In the genomic region with DNA sequence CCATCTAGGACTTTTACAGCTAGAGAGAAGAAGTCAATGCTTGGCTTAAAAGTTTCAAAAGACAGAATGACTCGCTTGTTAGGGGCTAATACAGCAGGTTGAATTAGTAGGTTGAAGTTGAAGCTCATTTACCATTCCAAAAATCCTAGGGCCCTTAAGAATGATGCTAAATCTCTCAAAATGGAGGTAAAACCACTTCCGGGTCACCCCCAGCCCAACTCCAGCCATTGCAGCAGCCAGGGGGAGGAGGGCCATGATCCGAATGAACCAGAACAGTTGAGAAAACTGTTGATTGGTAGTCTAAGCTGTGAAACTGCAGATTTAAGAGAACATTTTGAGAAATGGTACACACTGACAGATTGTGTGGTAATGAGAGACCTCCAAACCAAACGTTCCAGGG, we compare ENCODE assay signal across 39 cellular contexts.
"Had no signal": no experiment of that assay in that cellular context is flagged by ENCODE, and none has a peak within 500 bp of the region (broad histone marks: within the 10 kb centered on the region; RNA-seq: fewer than 3 reads in every experiment).

No MANE protein-coding gene starts in this region.

- H3K4me1 Mint-ChIP-seq: activated naive CD4-positive, alpha-beta T cell treated with anti-CD3 and anti-CD28 coated beads, Interleukin-2, amount 10 ng/mL, durations not matched to agents 7 days and 5 days; activated naive CD8-positive, alpha-beta T cell treated with anti-CD3 and anti-CD28 coated beads, Interleukin-2, amount 10 ng/mL, durations not matched to agents 7 days and 5 days; activated naive CD8-positive, alpha-beta T cell treated with anti-CD3 and anti-CD28 coated beads, Interleukin-2, amount 50 U/mL, for 24 hours; activated T-helper 17 cell treated with anti-CD3 and anti-CD28 coated beads, Interleukin-2, amount 50 U/mL, for 72 hours had no signal

- H3K36me3 Mint-ChIP-seq: activated naive CD4-positive, alpha-beta T cell treated with anti-CD3 and anti-CD28 coated beads, Interleukin-2, amount 10 ng/mL, durations not matched to agents 7 days and 5 days; activated naive CD4-positive, alpha-beta T cell treated with anti-CD3 and anti-CD28 coated beads, Interleukin-2, amount 50 U/mL, for 72 hours; activated naive CD8-positive, alpha-beta T cell; brain had no signal

- H3K36me3 ChIP-seq: adrenal gland, ascending aorta, brain microvascular endothelial cell, breast epithelium, cardiac muscle cell had no signal

- H3K27ac ChIP-seq: adrenal gland, ascending aorta, body of pancreas, brain microvascular endothelial cell, breast epithelium, cardiac muscle cell had no signal

- H3K27me3 ChIP-seq: adrenal gland, ascending aorta, body of pancreas, brain microvascular endothelial cell, breast epithelium, cardiac muscle cell had no signal

- H3K27ac Mint-ChIP-seq: activated naive CD4-positive, alpha-beta T cell treated with anti-CD3 and anti-CD28 coated beads for 36 hours; activated naive CD4-positive, alpha-beta T cell treated with anti-CD3 and anti-CD28 coated beads, Interleukin-2, amount 10 ng/mL, durations not matched to agents 7 days and 5 days; activated naive CD4-positive, alpha-beta T cell treated with anti-CD3 and anti-CD28 coated beads, Interleukin-2, amount 50 U/mL, for 24 hours; activated naive CD4-positive, alpha-beta T cell treated with anti-CD3 and anti-CD28 coated beads, Interleukin-2, amount 50 U/mL, for 72 hours; activated naive CD8-positive, alpha-beta T cell; activated naive CD8-positive, alpha-beta T cell treated with anti-CD3 and anti-CD28 coated beads for 36 hours; activated naive CD8-positive, alpha-beta T cell treated with anti-CD3 and anti-CD28 coated beads, Interleukin-2, amount 10 ng/mL, durations not matched to agents 7 days and 5 days; activated naive CD8-positive, alpha-beta T cell treated with anti-CD3 and anti-CD28 coated beads, Interleukin-2, amount 50 U/mL, for 24 hours; activated T-cell treated with anti-CD3 and anti-CD28 coated beads, Interleukin-2, amount 50 U/mL, for 24 hours; activated T-cell treated with anti-CD3 and anti-CD28 coated beads, Interleukin-2, amount 50 U/mL, for 72 hours; activated T-helper 1 cell treated with anti-CD3 and anti-CD28 coated beads, Interleukin-12 subunit alpha, Interleukin-12 subunit beta, Interleukin-2, Interleukin-4 antibody, amounts not matched to agents 30 ng/mL and 10 ng/mL and 1 ng/mL, durations not matched to agents 14 hours and 24 hours and 36 hours; activated T-helper 17 cell treated with anti-CD3 and anti-CD28 coated beads, Interleukin-2, amount 50 U/mL, for 72 hours; activated T-helper 2 cell treated with anti-CD3 and anti-CD28 coated beads, Interferon-gamma antibody, Interleukin-2, Interleukin-4, amounts not matched to agents 10 μg/mL and 5 μg/mL and 100 μg/mL, durations not matched to agents 14 hours and 24 hours and 36 hours had no signal

- H3K4me1 ChIP-seq: adrenal gland, ascending aorta, body of pancreas, breast epithelium had no signal

- ATAC-seq: activated naive CD4-positive, alpha-beta T cell treated with anti-CD3 and anti-CD28 coated beads, Interleukin-2, amount 50 U/mL, for 72 hours; activated naive CD8-positive, alpha-beta T cell treated with anti-CD3 and anti-CD28 coated beads, Interleukin-2, amount 50 U/mL, for 24 hours; activated T-cell treated with anti-CD3 and anti-CD28 coated beads, Interleukin-2, amount 50 U/mL, for 4 hours; activated T-cell treated with anti-CD3 and anti-CD28 coated beads, Interleukin-2, amount 50 U/mL, for 72 hours; activated T-helper 17 cell treated with anti-CD3 and anti-CD28 coated beads, Interleukin-2, amount 50 U/mL, for 72 hours; body of pancreas had no signal

- H3K4me3 Mint-ChIP-seq: activated naive CD4-positive, alpha-beta T cell treated with anti-CD3 and anti-CD28 coated beads for 36 hours; activated naive CD4-positive, alpha-beta T cell treated with anti-CD3 and anti-CD28 coated beads, Interleukin-2, amount 10 ng/mL, durations not matched to agents 7 days and 5 days; activated naive CD4-positive, alpha-beta T cell treated with anti-CD3 and anti-CD28 coated beads, Interleukin-2, amount 50 U/mL, for 24 hours; activated naive CD8-positive, alpha-beta T cell; activated naive CD8-positive, alpha-beta T cell treated with anti-CD3 and anti-CD28 coated beads for 36 hours; activated naive CD8-positive, alpha-beta T cell treated with anti-CD3 and anti-CD28 coated beads, Interleukin-2, amount 10 ng/mL, durations not matched to agents 7 days and 5 days; activated naive CD8-positive, alpha-beta T cell treated with anti-CD3 and anti-CD28 coated beads, Interleukin-2, amount 50 U/mL, for 24 hours; activated T-cell treated with anti-CD3 and anti-CD28 coated beads, Interleukin-2, amount 50 U/mL, for 24 hours; activated T-cell treated with anti-CD3 and anti-CD28 coated beads, Interleukin-2, amount 50 U/mL, for 4 hours; activated T-cell treated with anti-CD3 and anti-CD28 coated beads, Interleukin-2, amount 50 U/mL, for 72 hours; activated T-helper 1 cell treated with anti-CD3 and anti-CD28 coated beads, Interleukin-12 subunit alpha, Interleukin-12 subunit beta, Interleukin-2, Interleukin-4 antibody, amounts not matched to agents 30 ng/mL and 10 ng/mL and 1 ng/mL, durations not matched to agents 14 hours and 24 hours and 36 hours; activated T-helper 17 cell treated with anti-CD3 and anti-CD28 coated beads, Interleukin-2, amount 50 U/mL, for 72 hours; brain; central memory CD8-positive, alpha-beta T cell had no signal

- FAIRE-seq: astrocyte, colon had no signal

- H3K9me3 Mint-ChIP-seq: activated naive CD4-positive, alpha-beta T cell treated with anti-CD3 and anti-CD28 coated beads for 36 hours; activated naive CD4-positive, alpha-beta T cell treated with anti-CD3 and anti-CD28 coated beads, Interleukin-2, amount 10 ng/mL, durations not matched to agents 7 days and 5 days; activated naive CD8-positive, alpha-beta T cell treated with anti-CD3 and anti-CD28 coated beads for 36 hours; activated naive CD8-positive, alpha-beta T cell treated with anti-CD3 and anti-CD28 coated beads, Interleukin-2, amount 50 U/mL, for 24 hours; activated T-cell treated with anti-CD3 and anti-CD28 coated beads, Interleukin-2, amount 50 U/mL, for 24 hours; activated T-cell treated with anti-CD3 and anti-CD28 coated beads, Interleukin-2, amount 50 U/mL, for 4 hours; activated T-helper 2 cell treated with anti-CD3 and anti-CD28 coated beads, Interferon-gamma antibody, Interleukin-2, Interleukin-4, amounts not matched to agents 10 μg/mL and 5 μg/mL and 100 μg/mL, durations not matched to agents 14 hours and 24 hours and 36 hours; central memory CD8-positive, alpha-beta T cell had no signal

- H3K9me3 ChIP-seq: adrenal gland, ascending aorta, body of pancreas, breast epithelium had no signal

- H3K27me3 Mint-ChIP-seq: activated naive CD4-positive, alpha-beta T cell treated with anti-CD3 and anti-CD28 coated beads, Interleukin-2, amount 10 ng/mL, durations not matched to agents 7 days and 5 days; activated naive CD4-positive, alpha-beta T cell treated with anti-CD3 and anti-CD28 coated beads, Interleukin-2, amount 50 U/mL, for 24 hours; activated naive CD8-positive, alpha-beta T cell treated with anti-CD3 and anti-CD28 coated beads for 36 hours; activated naive CD8-positive, alpha-beta T cell treated with anti-CD3 and anti-CD28 coated beads, Interleukin-2, amount 10 ng/mL, durations not matched to agents 7 days and 5 days; activated naive CD8-positive, alpha-beta T cell treated with anti-CD3 and anti-CD28 coated beads, Interleukin-2, amount 50 U/mL, for 24 hours; activated T-cell treated with anti-CD3 and anti-CD28 coated beads, Interleukin-2, amount 50 U/mL, for 24 hours had no signal

- DNase-seq: activated effector memory CD4-positive, alpha-beta T cell treated with anti-CD3 and anti-CD28 coated beads, Interleukin-2, amount 50 U/mL, for 16 hours; activated effector memory CD4-positive, alpha-beta T cell treated with Interleukin-2 at 50 U/mL for 16 hours; activated gamma-delta T cell; activated gamma-delta T cell treated with Interleukin-2 at 50 U/mL for 16 hours; activated naive CD4-positive, alpha-beta T cell; activated naive CD4-positive, alpha-beta T cell treated with anti-CD3 and anti-CD28 coated beads for 36 hours; activated naive CD4-positive, alpha-beta T cell treated with anti-CD3 and anti-CD28 coated beads, Interleukin-2, amount 10 ng/mL, durations not matched to agents 7 days and 5 days; activated naive CD4-positive, alpha-beta T cell treated with anti-CD3 and anti-CD28 coated beads, Interleukin-2, amount 50 U/mL, for 16 hours; activated naive CD4-positive, alpha-beta T cell treated with Interleukin-2 at 50 U/mL for 16 hours; activated naive CD8-positive, alpha-beta T cell treated with anti-CD3 and anti-CD28 coated beads for 36 hours; activated naive CD8-positive, alpha-beta T cell treated with anti-CD3 and anti-CD28 coated beads, Interleukin-2, amount 10 ng/mL, durations not matched to agents 7 days and 5 days; activated naive CD8-positive, alpha-beta T cell treated with anti-CD3 and anti-CD28 coated beads, Interleukin-2, amount 50 U/mL, for 24 hours; activated T-cell treated with anti-CD3 and anti-CD28 coated beads, Interleukin-2, amount 50 U/mL, for 24 hours; activated T-cell treated with anti-CD3 and anti-CD28 coated beads, Interleukin-2, amount 50 U/mL, for 4 hours; activated T-cell treated with anti-CD3 and anti-CD28 coated beads, Interleukin-2, amount 50 U/mL, for 48 hours; activated T-cell treated with anti-CD3 and anti-CD28 coated beads, Interleukin-2, amount 50 U/mL, for 72 hours; adrenal gland; amniotic stem cell; amygdala; anterior cingulate cortex; aorta; body of pancreas; brain microvascular endothelial cell; caudate nucleus; central memory CD4-positive, alpha-beta T cell; cerebellar nuclear complex had no signal

- H3K4me3 ChIP-seq: adrenal gland, ascending aorta, body of pancreas, breast epithelium, cardiac muscle cell had no signal
